14 cellular contexts compared by ENCODE assay signal in the genomic region with DNA sequence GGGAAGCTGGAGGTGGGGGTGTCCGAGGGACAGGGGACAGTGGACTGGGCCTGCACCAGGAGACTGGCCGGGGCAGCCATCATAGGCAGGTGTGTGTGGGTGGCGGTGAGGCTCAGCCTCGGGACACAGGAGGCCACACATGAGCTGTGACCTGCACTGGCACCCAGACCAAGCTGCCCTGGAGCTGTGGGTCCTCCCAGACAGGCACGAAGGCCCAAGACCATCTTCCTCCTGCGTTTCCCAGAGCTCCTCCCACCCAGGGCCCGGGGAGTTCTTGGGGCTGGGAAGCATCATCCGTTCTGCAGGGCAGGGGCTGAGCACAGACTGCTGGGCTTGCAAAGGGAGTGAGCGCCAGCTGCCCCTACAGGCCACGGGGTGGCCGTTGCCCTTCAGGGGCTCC.
DNase-seq lines count a peak whose midpoint lies in the region; ATAC-seq and TF ChIP-seq lines count a peak whose summit lies in the region.
"Had no signal": no experiment of that assay in that cellular context is flagged by ENCODE, and none has a peak within 500 bp of the region (broad histone marks: within the 10 kb centered on the region; RNA-seq: fewer than 3 reads in every experiment).

No MANE protein-coding gene starts in this region.

- DNase-seq in left ventricle myocardium superior (peak; percentile 23), left cardiac atrium (no peak), endodermal cell (no peak), trophoblast cell (no peak), HEK293T (ENCODE audit: extremely low spot score) (no peak), transverse colon (no peak), HT-29 (ENCODE audit: low spot score) (no peak)
- DNase-seq in activated naive CD4-positive, alpha-beta T cell treated with Interleukin-2 at 50 U/mL for 16 hours: no peak
- DNase-seq: ACHN; CD4-positive, CD25-positive, alpha-beta regulatory T cell; DMS53; GM23248; H7 had no signal

- H3K36me3 ChIP-seq in endodermal cell (ENCODE audit: control insufficient read depth, insufficient read depth, low read length) (no peaks in the 10 kb centered on the region), trophoblast cell (ENCODE audit: control insufficient read depth in 1 of 2, insufficient read depth in 2 of 2, low read length in 2 of 2) (no peaks in the 10 kb centered on the region), transverse colon (no peaks in the 10 kb centered on the region)
- H3K36me3 ChIP-seq: BLaER1 treated with 17β-estradiol and CSF1 and Interleukin-3, amounts not matched to agents 10 nM and 100 nM had no signal

- peaks cover 8% of the 10 kb centered on the region for H3K4me1 Mint-ChIP-seq in endodermal cell

- CTCF ChIA-PET in HEK293T (lab: Yijun Ruan, JAX): no interaction called here

- no peak overlapping the region for H2BK5ac ChIP-seq in trophoblast cell (ENCODE audit: low read depth, low read length, poor library complexity)

- H4K91ac ChIP-seq in trophoblast cell (ENCODE audit: low read depth, low read length): no peak overlapping the region

- no peak overlapping the region for H3K4me3 ChIP-seq in endodermal cell (ENCODE audit: low read length)
- H3K4me3 ChIP-seq in trophoblast cell (ENCODE audit: low read depth, low read length): peak overlapping the region; percentile 11
- H3K4me3 ChIP-seq in transverse colon: no peak overlapping the region
- H3K4me3 ChIP-seq: BLaER1 treated with 17β-estradiol and CSF1 and Interleukin-3, amounts not matched to agents 10 nM and 100 nM; GM23248 had no signal

- H3K9me3 ChIP-seq in endodermal cell (ENCODE audit: control insufficient read depth, low read length) (no peaks in the 10 kb centered on the region), trophoblast cell (ENCODE audit: insufficient read depth, low read depth, low read length) (no peaks in the 10 kb centered on the region), transverse colon (no peaks in the 10 kb centered on the region)
- H3K9me3 ChIP-seq: BLaER1 treated with 17β-estradiol and CSF1 and Interleukin-3, amounts not matched to agents 10 nM and 100 nM had no signal

- peaks cover 2% of the 10 kb centered on the region for H3K27me3 Mint-ChIP-seq in endodermal cell (ENCODE audit: insufficient read depth)
- H3K27me3 Mint-ChIP-seq: CD4-positive, CD25-positive, alpha-beta regulatory T cell had no signal

- in situ Hi-C loops in transverse colon (cut with MboI; ENCODE audit: low pct_ligation_motif_present in 1 of 4, low pct_unique_long_range_greater_than_20kb in 1 of 4, low sequenced_read_pairs in 3 of 4): no loop called here

- peaks cover 4% of the 10 kb centered on the region for H3K9me3 Mint-ChIP-seq in endodermal cell
- H3K9me3 Mint-ChIP-seq: CD4-positive, CD25-positive, alpha-beta regulatory T cell had no signal

- H3K36me3 Mint-ChIP-seq in endodermal cell (ENCODE audit: low read depth): no peaks in the 10 kb centered on the region
- H3K36me3 Mint-ChIP-seq: CD4-positive, CD25-positive, alpha-beta regulatory T cell had no signal

- no peak overlapping the region for H3K18ac ChIP-seq in trophoblast cell (ENCODE audit: low read length)

- no peak overlapping the region for H3K23ac ChIP-seq in trophoblast cell (ENCODE audit: low read length)

- peaks cover 5% of the 10 kb centered on the region for H3K4me1 ChIP-seq in endodermal cell (ENCODE audit: control insufficient read depth, insufficient read depth, low read length)
- H3K4me1 ChIP-seq in trophoblast cell (ENCODE audit: control insufficient read depth in 1 of 2, insufficient read depth in 2 of 2, low read length in 2 of 2): peaks cover 2 to 10% of the 10 kb centered on the region in 2 experiments
- peaks cover 0 to 7% (median 3%) of the 10 kb centered on the region in 4 donors for H3K4me1 ChIP-seq in transverse colon
- H3K4me1 ChIP-seq: BLaER1 treated with 17β-estradiol and CSF1 and Interleukin-3, amounts not matched to agents 10 nM and 100 nM had no signal

- no peak overlapping the region for H3K14ac ChIP-seq in trophoblast cell (ENCODE audit: low read length)

- H3K27me3 ChIP-seq in endodermal cell (ENCODE audit: control insufficient read depth, insufficient read depth, low read length, poor library complexity, severe bottlenecking): no peaks in the 10 kb centered on the region
- H3K27me3 ChIP-seq in trophoblast cell (ENCODE audit: insufficient read depth, low read length): no peaks in the 10 kb centered on the region
- no peaks in the 10 kb centered on the region for H3K27me3 ChIP-seq in transverse colon
- H3K27me3 ChIP-seq: BLaER1 treated with 17β-estradiol and CSF1 and Interleukin-3, amounts not matched to agents 10 nM and 100 nM had no signal

- H3K9ac ChIP-seq in endodermal cell (ENCODE audit: extremely low read depth, low read length, poor library complexity, severe bottlenecking): no peak overlapping the region
- no peak overlapping the region for H3K9ac ChIP-seq in trophoblast cell (ENCODE audit: low read length)
- H3K9ac ChIP-seq: GM23248 had no signal

- peak overlapping the region; percentile 76 for H3K27ac ChIP-seq in endodermal cell (ENCODE audit: low read depth, low read length)
- no peak overlapping the region for H3K27ac ChIP-seq in trophoblast cell (ENCODE audit: low read depth, low read length)
- no peak overlapping the region for H3K27ac ChIP-seq in transverse colon
- H3K27ac ChIP-seq: BLaER1 treated with 17β-estradiol and CSF1 and Interleukin-3, amounts not matched to agents 10 nM and 100 nM; GM23248 had no signal

- H4K8ac ChIP-seq in trophoblast cell (ENCODE audit: low read depth, low read length): no peak overlapping the region

- TF ChIP-seq POLR2A in transverse colon (IDR thresholded peaks at IDR 0.05): no peak

- 94 to 100% methylated on average over 4 to 11 of the region's 11 CpGs for WGBS in endodermal cell (ENCODE audit: insufficient coverage in 1 of 2, insufficient read length in 1 of 2), 2 experiments
- no CpG with 5 or more reads among the region's 11 CpGs for WGBS in trophoblast cell (ENCODE audit: extremely low coverage, insufficient coverage, insufficient read length)
- 67% methylated on average over 11 of the region's 11 CpGs; no CpG with 5 or more reads in 1 of the 2 donors for WGBS in transverse colon (ENCODE audit: low coverage in 1 of 2), 2 donors

- H3K79me1 ChIP-seq in trophoblast cell (ENCODE audit: low read length): no peaks in the 10 kb centered on the region

- no peak overlapping the region for H2BK12ac ChIP-seq in trophoblast cell (ENCODE audit: low read length)

- POLR2A ChIA-PET in HEK293T (lab: Yijun Ruan, JAX): interaction anchor here (0.8 kb wide), 1 partner anchor 17 kb away, joined by 3 read pairs; no protein-coding TSS in a partner anchor

- no peak overlapping the region for H2AK5ac ChIP-seq in trophoblast cell (ENCODE audit: low read length)

- no peak overlapping the region for H3K4ac ChIP-seq in trophoblast cell (ENCODE audit: low read depth, low read length)

- no peaks in the 10 kb centered on the region for H3K79me2 ChIP-seq in trophoblast cell (ENCODE audit: control insufficient read depth, insufficient read depth, low read length, poor library complexity)

- H2BK120ac ChIP-seq in trophoblast cell (ENCODE audit: insufficient read depth, low read length, poor library complexity): no peak overlapping the region

- no peak overlapping the region for H3K4me3 Mint-ChIP-seq in endodermal cell
- H3K4me3 Mint-ChIP-seq: CD4-positive, CD25-positive, alpha-beta regulatory T cell had no signal

- no peak overlapping the region for H3K27ac Mint-ChIP-seq in endodermal cell
- H3K27ac Mint-ChIP-seq: CD4-positive, CD25-positive, alpha-beta regulatory T cell had no signal

- TF ChIP-seq EP300 in transverse colon (IDR thresholded peaks at IDR 0.05; ENCODE audit: low read depth): no peak

- H3K4me2 ChIP-seq in trophoblast cell (ENCODE audit: low read length): no peak overlapping the region
- H3K4me2 ChIP-seq: BLaER1 treated with 17β-estradiol and CSF1 and Interleukin-3, amounts not matched to agents 10 nM and 100 nM had no signal

- intact Hi-C loops in left ventricle myocardium superior (cut with micrococcal nuclease) (no loop called here), left cardiac atrium (cut with DNase I) (no loop called here), transverse colon (cut with DNase I; ENCODE audit: low total_unique reads) (no loop called here)

- ATAC-seq in left ventricle myocardium superior (no peak), left cardiac atrium (no peak)

- H2AFZ ChIP-seq in trophoblast cell (ENCODE audit: insufficient read depth, low read length, poor library complexity): no peak overlapping the region
- H2AFZ ChIP-seq: GM23248 had no signal

- H4K12ac ChIP-seq in trophoblast cell (ENCODE audit: low read depth, low read length): no peak overlapping the region

- TF ChIP-seq CTCF in endodermal cell (conservative IDR thresholded peaks at IDR 0.05) (no peak), transverse colon (IDR thresholded peaks at IDR 0.05) (no peak)

TF ChIP-seq in HEK293T, 16 proteins besides CTCF, POLR2A, EP300 and RAD21:
- TF ChIP-seq TARDBP (IDR thresholded peaks at IDR 0.05): no peak
- TF ChIP-seq ZNF384 (IDR thresholded peaks at IDR 0.05): no peak
- no peak for TF ChIP-seq FOXA1 (IDR thresholded peaks at IDR 0.05)
- TF ChIP-seq SP1 (IDR thresholded peaks at IDR 0.05): no peak
- no peak for TF ChIP-seq BHLHE40 (IDR thresholded peaks at IDR 0.05; ENCODE audit: borderline replicate concordance)
- no peak for TF ChIP-seq HDGF (IDR thresholded peaks at IDR 0.05; ENCODE audit: borderline replicate concordance)
- TF ChIP-seq FOXK2 (IDR thresholded peaks at IDR 0.05): no peak
- no peak for TF ChIP-seq FOXM1 (IDR thresholded peaks at IDR 0.05; ENCODE audit: borderline replicate concordance)
- TF ChIP-seq L3MBTL2 (conservative IDR thresholded peaks at IDR 0.05): no peak
- no peak for TF ChIP-seq SUZ12 (IDR thresholded peaks at IDR 0.05)
- no peak for TF ChIP-seq LEF1 (IDR thresholded peaks at IDR 0.05; ENCODE audit: borderline replicate concordance)
- TF ChIP-seq NFRKB (IDR thresholded peaks at IDR 0.05): no peak
